In genomic region chr7:66628361-66629221, GRCh38 we compare ENCODE assay signal across 1 cellular context.
TF ChIP-seq lines count a peak whose summit lies in the region.

Gene KCTD7 (plus strand): TSS chr7:66628881. CDS start chr7:66629065, 184 bp downstream.

TF ChIP-seq in HEK293, 187 proteins besides CTCF, POLR2A, EP300 and RAD21 (continued from another document and continues in another):
- TF ChIP-seq ZNF335 (tag by site-specific recombination; conservative IDR thresholded peaks at IDR 0.05): peak; percentile 79
- no peak for TF ChIP-seq ZNF670 (tag by site-specific recombination; IDR thresholded peaks at IDR 0.05; ENCODE audit: low read depth)
- peak; percentile 77 for TF ChIP-seq SP7 (tag by site-specific recombination; IDR thresholded peaks at IDR 0.05)
- TF ChIP-seq OSR2 (tag by site-specific recombination; IDR thresholded peaks at IDR 0.05): no peak
- no peak for TF ChIP-seq ZNF248 (tag by site-specific recombination; IDR thresholded peaks at IDR 0.05)
- TF ChIP-seq ZNF404 (tag by site-specific recombination; IDR thresholded peaks at IDR 0.05): no peak
- TF ChIP-seq ZFHX2 (tag by site-specific recombination; conservative IDR thresholded peaks at IDR 0.05): peak; percentile 63
- TF ChIP-seq, protein P1, sequence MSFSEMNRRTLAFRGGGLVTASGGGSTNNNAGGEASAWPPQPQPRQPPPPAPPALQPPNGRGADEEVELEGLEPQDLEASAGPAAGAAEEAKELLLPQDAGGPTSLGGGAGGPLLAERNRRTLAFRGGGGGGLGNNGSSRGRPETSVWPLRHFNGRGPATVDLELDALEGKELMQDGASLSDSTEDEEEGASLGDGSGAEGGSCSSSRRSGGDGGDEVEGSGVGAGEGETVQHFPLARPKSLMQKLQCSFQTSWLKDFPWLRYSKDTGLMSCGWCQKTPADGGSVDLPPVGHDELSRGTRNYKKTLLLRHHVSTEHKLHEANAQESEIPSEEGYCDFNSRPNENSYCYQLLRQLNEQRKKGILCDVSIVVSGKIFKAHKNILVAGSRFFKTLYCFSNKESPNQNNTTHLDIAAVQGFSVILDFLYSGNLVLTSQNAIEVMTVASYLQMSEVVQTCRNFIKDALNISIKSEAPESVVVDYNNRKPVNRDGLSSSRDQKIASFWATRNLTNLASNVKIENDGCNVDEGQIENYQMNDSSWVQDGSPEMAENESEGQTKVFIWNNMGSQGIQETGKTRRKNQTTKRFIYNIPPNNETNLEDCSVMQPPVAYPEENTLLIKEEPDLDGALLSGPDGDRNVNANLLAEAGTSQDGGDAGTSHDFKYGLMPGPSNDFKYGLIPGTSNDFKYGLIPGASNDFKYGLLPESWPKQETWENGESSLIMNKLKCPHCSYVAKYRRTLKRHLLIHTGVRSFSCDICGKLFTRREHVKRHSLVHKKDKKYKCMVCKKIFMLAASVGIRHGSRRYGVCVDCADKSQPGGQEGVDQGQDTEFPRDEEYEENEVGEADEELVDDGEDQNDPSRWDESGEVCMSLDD (tag by site-specific recombination; IDR thresholded peaks at IDR 0.05): no peak
- TF ChIP-seq KLF17 (tag by site-specific recombination; IDR thresholded peaks at IDR 0.05): peak; percentile 72
- TF ChIP-seq ZBTB8A (tag by site-specific recombination; IDR thresholded peaks at IDR 0.05): peak; percentile 77
- TF ChIP-seq FEZF1 (tag by site-specific recombination; IDR thresholded peaks at IDR 0.05): no peak
- TF ChIP-seq TCF7L2 (IDR thresholded peaks at IDR 0.05; ENCODE audit: borderline replicate concordance, low read depth, low read length): no peak
- no peak for TF ChIP-seq MEIS1 (CRISPR knock-in tag; IDR thresholded peaks at IDR 0.05; ENCODE audit: borderline replicate concordance)
- TF ChIP-seq, protein P2, sequence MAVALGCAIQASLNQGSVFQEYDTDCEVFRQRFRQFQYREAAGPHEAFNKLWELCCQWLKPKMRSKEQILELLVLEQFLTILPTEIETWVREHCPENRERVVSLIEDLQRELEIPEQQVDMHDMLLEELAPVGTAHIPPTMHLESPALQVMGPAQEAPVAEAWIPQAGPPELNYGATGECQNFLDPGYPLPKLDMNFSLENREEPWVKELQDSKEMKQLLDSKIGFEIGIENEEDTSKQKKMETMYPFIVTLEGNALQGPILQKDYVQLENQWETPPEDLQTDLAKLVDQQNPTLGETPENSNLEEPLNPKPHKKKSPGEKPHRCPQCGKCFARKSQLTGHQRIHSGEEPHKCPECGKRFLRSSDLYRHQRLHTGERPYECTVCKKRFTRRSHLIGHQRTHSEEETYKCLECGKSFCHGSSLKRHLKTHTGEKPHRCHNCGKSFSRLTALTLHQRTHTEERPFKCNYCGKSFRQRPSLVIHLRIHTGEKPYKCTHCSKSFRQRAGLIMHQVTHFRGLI (tag by site-specific recombination; IDR thresholded peaks at IDR 0.05): 0 out of 2 replicates have a peak, but pooled peaks have one; percentile 25
- no peak for TF ChIP-seq ZNF416 (tag by site-specific recombination; IDR thresholded peaks at IDR 0.05)
- TF ChIP-seq ZNF555 (tag by site-specific recombination; conservative IDR thresholded peaks at IDR 0.05): no peak
- no peak for TF ChIP-seq ZNF785 (tag by site-specific recombination; IDR thresholded peaks at IDR 0.05)
- no peak for TF ChIP-seq ZNF433 (tag by site-specific recombination; IDR thresholded peaks at IDR 0.05; ENCODE audit: low read depth)
- no peak for TF ChIP-seq ZNF214 (tag by site-specific recombination; IDR thresholded peaks at IDR 0.05; ENCODE audit: borderline replicate concordance)
- TF ChIP-seq PRDM4 (tag by site-specific recombination; IDR thresholded peaks at IDR 0.05): no peak
- TF ChIP-seq ZBTB21 (tag by site-specific recombination; IDR thresholded peaks at IDR 0.05): no peak
- TF ChIP-seq ZNF112 (tag by site-specific recombination; IDR thresholded peaks at IDR 0.05): no peak
- no peak for TF ChIP-seq ZNF580 (tag by site-specific recombination; IDR thresholded peaks at IDR 0.05)
- peak; percentile 77 for TF ChIP-seq ZNF18 (tag by site-specific recombination; IDR thresholded peaks at IDR 0.05)
- 0 out of 2 replicates have a peak, but pooled peaks have one; percentile 44 for TF ChIP-seq SP3 (tag by site-specific recombination; IDR thresholded peaks at IDR 0.05)
- no peak for TF ChIP-seq REST (tag by site-specific recombination; IDR thresholded peaks at IDR 0.05)
- TF ChIP-seq ZNF223 (tag by site-specific recombination; IDR thresholded peaks at IDR 0.05): no peak
- TF ChIP-seq ZNF175 (tag by site-specific recombination; IDR thresholded peaks at IDR 0.05): no peak
- no peak for TF ChIP-seq ZNF701 (tag by site-specific recombination; IDR thresholded peaks at IDR 0.05)
- TF ChIP-seq ZSCAN18 (tag by site-specific recombination; IDR thresholded peaks at IDR 0.05): no peak
- TF ChIP-seq ZNF660 (tag by site-specific recombination; IDR thresholded peaks at IDR 0.05): peak; percentile 58
- TF ChIP-seq ZNF121 (tag by site-specific recombination; IDR thresholded peaks at IDR 0.05): no peak
- TF ChIP-seq ZNF837 (tag by site-specific recombination; IDR thresholded peaks at IDR 0.05): no peak
- no peak for TF ChIP-seq OVOL3 (tag by site-specific recombination; IDR thresholded peaks at IDR 0.05)
- no peak; the same call in 1 of the 2 replicates for TF ChIP-seq ZNF561 (tag by site-specific recombination; IDR thresholded peaks at IDR 0.05; ENCODE audit: borderline replicate concordance)
- TF ChIP-seq ZBTB17 (tag by site-specific recombination; IDR thresholded peaks at IDR 0.05): no peak
- no peak for TF ChIP-seq ZNF639 (tag by site-specific recombination; IDR thresholded peaks at IDR 0.05)
- TF ChIP-seq BCL11A (tag by site-specific recombination; IDR thresholded peaks at IDR 0.05; ENCODE audit: low read depth): 0 out of 2 replicates have a peak, but pooled peaks have one; percentile 53
- TF ChIP-seq ZNF510 (tag by site-specific recombination; IDR thresholded peaks at IDR 0.05; ENCODE audit: insufficient replicate concordance): no peak
- TF ChIP-seq KLF16 (tag by site-specific recombination; IDR thresholded peaks at IDR 0.05): peak; percentile 87
- TF ChIP-seq ZNF544 (tag by site-specific recombination; IDR thresholded peaks at IDR 0.05): no peak
- no peak for TF ChIP-seq ZNF211 (tag by site-specific recombination; IDR thresholded peaks at IDR 0.05; ENCODE audit: low read depth)
- TF ChIP-seq ZNF274 (IDR thresholded peaks at IDR 0.05; ENCODE audit: low read length): no peak
- TF ChIP-seq ZNF274 (tag by site-specific recombination; IDR thresholded peaks at IDR 0.05; ENCODE audit: borderline replicate concordance): no peak
- no peak for TF ChIP-seq ZNF621 (tag by site-specific recombination; IDR thresholded peaks at IDR 0.05)
- TF ChIP-seq, protein P3, sequence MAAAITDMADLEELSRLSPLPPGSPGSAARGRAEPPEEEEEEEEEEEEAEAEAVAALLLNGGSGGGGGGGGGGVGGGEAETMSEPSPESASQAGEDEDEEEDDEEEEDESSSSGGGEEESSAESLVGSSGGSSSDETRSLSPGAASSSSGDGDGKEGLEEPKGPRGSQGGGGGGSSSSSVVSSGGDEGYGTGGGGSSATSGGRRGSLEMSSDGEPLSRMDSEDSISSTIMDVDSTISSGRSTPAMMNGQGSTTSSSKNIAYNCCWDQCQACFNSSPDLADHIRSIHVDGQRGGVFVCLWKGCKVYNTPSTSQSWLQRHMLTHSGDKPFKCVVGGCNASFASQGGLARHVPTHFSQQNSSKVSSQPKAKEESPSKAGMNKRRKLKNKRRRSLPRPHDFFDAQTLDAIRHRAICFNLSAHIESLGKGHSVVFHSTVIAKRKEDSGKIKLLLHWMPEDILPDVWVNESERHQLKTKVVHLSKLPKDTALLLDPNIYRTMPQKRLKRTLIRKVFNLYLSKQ (tag by site-specific recombination; IDR thresholded peaks at IDR 0.05; ENCODE audit: borderline replicate concordance): no peak
- no peak for TF ChIP-seq ZNF48 (tag by site-specific recombination; IDR thresholded peaks at IDR 0.05)
